In the genomic region with DNA sequence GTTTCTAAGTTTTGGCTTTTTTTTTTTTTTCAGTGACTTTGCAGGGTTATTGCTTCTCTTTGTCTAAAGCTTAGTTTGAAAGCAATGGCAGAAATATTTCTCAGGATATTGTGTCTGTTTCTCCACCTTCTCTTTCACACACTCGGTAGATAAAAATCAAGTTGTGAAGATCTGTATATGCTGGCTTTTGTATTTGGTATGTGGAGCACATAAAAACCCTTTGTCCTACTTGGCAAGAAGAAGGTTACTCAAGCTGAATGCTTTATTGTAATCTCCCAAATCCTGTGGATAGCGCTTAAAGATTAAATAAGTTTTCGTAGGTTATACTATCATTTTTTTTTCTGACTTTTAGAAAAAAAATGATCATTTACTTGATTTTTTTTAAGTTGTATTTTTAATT, we compare ENCODE assay signal across 20 cellular contexts.
A peak's percentile ranks its signal among the peaks of the same experiment; 100 is the strongest.
DNase-seq lines count a peak whose midpoint lies in the region; ATAC-seq lines count a peak whose summit lies in the region.
"Had no signal": no experiment of that assay in that cellular context is flagged by ENCODE, and none has a peak within 500 bp of the region (broad histone marks: within the 10 kb centered on the region; RNA-seq: fewer than 3 reads in every experiment).

No MANE protein-coding gene starts in this region.

- H3K4me3 ChIP-seq in adipocyte (ENCODE audit: low read length), result no peak overlapping the region
- H3K4me3 ChIP-seq: BLaER1 treated with 17β-estradiol and CSF1 and Interleukin-3, amounts not matched to agents 10 nM and 100 nM; GM12878 had no signal

- in situ Hi-C loops in G401 (cut with HindIII; ENCODE audit: low sequenced_read_pairs), result no loop called here

- peaks cover 16% of the 10 kb centered on the region for H3K27me3 ChIP-seq in adipocyte (replicated peaks; ENCODE audit: control insufficient read depth, insufficient read depth, low read length)
- H3K27me3 ChIP-seq: BLaER1 treated with 17β-estradiol and CSF1 and Interleukin-3, amounts not matched to agents 10 nM and 100 nM had no signal

- H3K36me3 ChIP-seq in adipocyte (ENCODE audit: control insufficient read depth, insufficient read depth, low read length, severe bottlenecking), result no peaks in the 10 kb centered on the region
- H3K36me3 ChIP-seq: BLaER1 treated with 17β-estradiol and CSF1 and Interleukin-3, amounts not matched to agents 10 nM and 100 nM had no signal

- ATAC-seq in GM21576 (IDR thresholded peaks at IDR 0.05; ENCODE audit: unreplicated experiment) (no peak), GM19328 (IDR thresholded peaks at IDR 0.05; ENCODE audit: unreplicated experiment) (no peak)
- ATAC-seq: GM12878 had no signal

- no peak overlapping the region for H3K9ac ChIP-seq in adipocyte (ENCODE audit: low read length)
- H3K9ac ChIP-seq: BLaER1 treated with 17β-estradiol and CSF1 and Interleukin-3, amounts not matched to agents 10 nM and 100 nM had no signal

- no peaks in the 10 kb centered on the region for H3K4me1 ChIP-seq in adipocyte (ENCODE audit: control insufficient read depth, insufficient read depth, low read length)

- DNase-seq in G401 (ENCODE audit: low spot score) (peak; percentile 6), adipocyte (ENCODE audit: low read depth) (peak; percentile 9), medulla oblongata (ENCODE audit: extremely low spot score) (peak; percentile 79), pons (ENCODE audit: low spot score) (peak; percentile 93), NCI-H2029 treated with DMSO at 0.1 percent for 48 hours (lab: John Stamatoyannopoulos, UW) (no peak)
- DNase-seq: CD8-positive, alpha-beta memory T cell; DMS79 treated with DMSO at 0.1 percent for 48 hours; Kasumi-1; MM.1S; NCI-H1092 treated with DMSO at 0.1 percent for 48 hours; NCI-H1694; NCI-H2107; NCI-H226; NCI-H524 treated with DMSO at 0.1 percent for 48 hours; NK-92 treated with Interleukin-12 subunit alpha and Interleukin-12 subunit beta, amount 100 ng/mL, for 24 hours; SIG-M5 had no signal

- no peaks in the 10 kb centered on the region for H3K9me3 ChIP-seq in adipocyte (ENCODE audit: control insufficient read depth, low read length)
- H3K9me3 ChIP-seq: BLaER1 treated with 17β-estradiol and CSF1 and Interleukin-3, amounts not matched to agents 10 nM and 100 nM had no signal
